ENCODE assay signal across 1 cellular context in genomic region chr15:38217181-38217580, GRCh38.
TF ChIP-seq lines count a peak whose summit lies in the region.

No MANE protein-coding gene starts in this region.

TF ChIP-seq in GM12878, 131 proteins besides CTCF, POLR2A, EP300 and RAD21 (continued from another document):
- no peak for TF ChIP-seq ZNF592 (IDR thresholded peaks at IDR 0.05)
TF ChIP-seq in GM12878: peak in this region for 1.
